25 cellular contexts compared by ENCODE assay signal in the genomic region with DNA sequence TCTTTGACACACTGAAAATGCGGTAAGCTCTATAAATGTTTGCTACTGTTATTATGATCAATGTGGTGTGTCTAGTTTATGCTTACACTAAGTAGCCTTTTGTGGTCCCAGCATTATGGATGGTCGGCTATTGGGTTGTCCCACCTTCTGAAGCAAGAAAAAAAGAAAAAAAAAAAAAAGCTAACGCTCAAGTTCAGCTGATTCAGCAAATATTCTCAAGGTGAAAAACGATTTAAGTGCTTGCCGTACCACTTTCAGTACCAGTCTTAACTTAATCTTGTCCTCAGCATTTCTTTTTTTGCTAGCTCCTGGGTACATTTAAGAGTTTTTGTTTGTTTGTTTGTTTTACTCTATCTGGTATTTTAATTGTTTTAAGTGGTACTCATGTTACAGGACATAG.
"Had no signal": no experiment of that assay in that cellular context is flagged by ENCODE, and none has a peak within 500 bp of the region (broad histone marks: within the 10 kb centered on the region; RNA-seq: fewer than 3 reads in every experiment).

No MANE protein-coding gene starts in this region.

- H3K36me3 ChIP-seq: esophagus squamous epithelium, gastrocnemius medialis, heart right ventricle, left lung, lower lobe of right lung had no signal

- H3K27me3 ChIP-seq: esophagus squamous epithelium, gastrocnemius medialis, heart right ventricle, left lung had no signal

- FAIRE-seq: endometrium, islet of Langerhans, keratinocyte had no signal

- H3K27ac ChIP-seq: epithelial cell of prostate, esophagus squamous epithelium, gastrocnemius medialis, heart right ventricle, left lung, lower lobe of right lung had no signal

- ATAC-seq: effector memory CD8-positive, alpha-beta T cell; esophagus mucosa; gastrocnemius medialis; heart right ventricle; left cardiac atrium; left lung; left ventricle myocardium superior; lower lobe of right lung; mucosa of descending colon; naive thymus-derived CD8-positive, alpha-beta T cell had no signal

- H3K4me1 ChIP-seq: esophagus squamous epithelium, left lung, lower lobe of right lung had no signal

- DNase-seq: cortex of kidney; effector CD8-positive, alpha-beta T cell; effector memory CD8-positive, alpha-beta T cell; endodermal cell; erythroblast; esophagus squamous epithelium; foreskin fibroblast; gastrocnemius medialis; glutamatergic neuron; head of caudate nucleus; heart right ventricle; hippocampal formation; left cardiac atrium; left ventricle myocardium superior; lower lobe of right lung; mesenchymal stem cell; mucosa of descending colon; naive B cell; naive thymus-derived CD8-positive, alpha-beta T cell had no signal

- H3K4me3 ChIP-seq: esophagus squamous epithelium, gastrocnemius medialis, heart right ventricle, left lung, lower lobe of right lung, mucosa of descending colon had no signal

- H3K9me3 ChIP-seq: esophagus squamous epithelium, gastrocnemius medialis, left lung, lower lobe of right lung, mucosa of descending colon had no signal
